Comparison of ENCODE assay signal across 17 cellular contexts in the genomic region with DNA sequence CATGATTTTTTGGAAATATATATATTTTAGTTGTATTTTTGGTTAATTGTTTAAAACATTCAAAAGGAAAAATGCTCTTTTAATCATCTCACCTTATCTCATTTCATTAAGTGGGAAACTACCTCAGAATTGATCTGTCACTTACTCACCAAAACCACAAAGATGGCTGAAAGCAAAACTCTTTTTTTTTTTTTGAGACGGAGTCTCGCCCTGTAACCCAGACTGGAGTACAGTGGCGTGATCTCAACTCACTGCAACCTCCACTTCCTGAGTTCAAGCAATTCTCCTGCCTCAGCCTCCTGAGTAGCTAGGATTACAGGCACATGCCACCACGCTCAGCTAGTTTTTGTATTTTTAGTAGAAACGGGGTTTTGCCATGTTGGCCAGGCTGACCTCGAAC. TPM values are rescaled to one million over a fixed set of nuclear protein-coding genes. Genes with fewer than 3 reads are reported as not detected.
"Had no signal": no experiment of that assay in that cellular context is flagged by ENCODE, and none has a peak within 500 bp of the region (broad histone marks: within the 10 kb centered on the region; RNA-seq: fewer than 3 reads in every experiment).

No MANE protein-coding gene starts in this region.

RNA-seq across cellular contexts. Expression of gene GLIPR1L1, which starts 11.7 kb away (rescaled TPM):
- total RNA-seq: astrocyte; colonic mucosa; dorsolateral prefrontal cortex; esophagus muscularis mucosa; hepatocyte; kidney epithelial cell; left lobe of liver; lower lobe of right lung; mesenteric fat pad; mucosa of gallbladder; osteoblast; posterior vena cava; renal cortical epithelial cell; sciatic nerve; SK-MEL-5; T-helper 1 cell treated with Interleukin-12 subunit alpha and Interleukin-12 subunit beta and Interleukin-4 antibody, amounts not matched to agents 30 ng/mL and 1 ng/mL, for 36 hours; ureter had no signal

RNA-seq across cellular contexts. Expression of gene GLIPR1L2, which starts 44.7 kb away (rescaled TPM):
- total RNA-seq: hepatocyte; SK-MEL-5; T-helper 1 cell treated with Interleukin-12 subunit alpha and Interleukin-12 subunit beta and Interleukin-4 antibody, amounts not matched to agents 30 ng/mL and 1 ng/mL, for 36 hours had no signal
